In the genomic region with DNA sequence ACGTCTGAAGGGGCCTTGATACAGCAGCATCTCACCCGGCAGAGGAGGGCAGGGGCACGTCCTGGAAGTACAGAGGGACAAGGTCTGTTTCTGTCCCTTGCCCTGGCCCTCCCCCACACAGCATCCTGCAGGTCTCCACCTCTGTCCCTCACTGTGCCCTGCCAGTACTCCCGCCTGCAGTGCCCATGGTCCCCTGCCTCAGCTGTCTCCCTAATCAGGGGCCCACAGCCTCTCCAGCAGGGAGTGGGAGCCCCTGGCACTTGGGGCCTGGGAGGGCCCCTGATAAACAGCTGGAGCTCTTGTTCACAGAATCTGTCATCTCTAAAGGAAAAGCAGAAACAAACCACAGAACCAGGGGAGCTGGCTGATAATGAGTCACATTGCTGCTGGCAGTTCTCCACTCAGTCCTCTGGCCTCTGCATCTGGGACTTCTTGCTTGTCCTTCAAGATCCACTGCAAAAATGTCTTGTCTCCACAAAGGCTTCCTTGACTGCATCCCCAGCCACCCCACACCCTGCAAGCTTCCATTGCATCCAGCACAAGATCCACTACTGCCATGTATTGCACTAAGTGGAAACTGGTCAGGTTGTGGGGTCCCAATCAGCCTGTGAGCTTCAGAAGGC, we compare ENCODE assay signal across 9 cellular contexts. TPM values are rescaled to one million over a fixed set of nuclear protein-coding genes. Genes with fewer than 3 reads are reported as not detected.
A peak's percentile ranks its signal among the peaks of the same experiment; 100 is the strongest.
DNase-seq lines count a peak whose midpoint lies in the region; ATAC-seq, FAIRE-seq and TF ChIP-seq lines count a peak whose summit lies in the region.
"Had no signal": no experiment of that assay in that cellular context is flagged by ENCODE, and none has a peak within 500 bp of the region (broad histone marks: within the 10 kb centered on the region; RNA-seq: fewer than 3 reads in every experiment).

No MANE protein-coding gene starts in this region.

- peak; percentile 28 for DNase-seq in GM12891 (ENCODE audit: insufficient read length, low spot score)
- DNase-seq in NCI-H226, result peak; percentile 44
- peak; percentile 63 for DNase-seq in bronchial epithelial cell (ENCODE audit: low read depth)
- no peak for DNase-seq in osteocyte (ENCODE audit: extremely low spot score, unreplicated experiment)
- DNase-seq in COLO668 (lab: John Stamatoyannopoulos, UW; ENCODE audit: unreplicated experiment), result no peak

- FAIRE-seq in GM12891 (lab: Jason Lieb, UNC) (peak; percentile 60), bronchial epithelial cell (lab: Jason Lieb, UNC) (no peak)

- H3K27me3 ChIP-seq in bronchial epithelial cell (ENCODE audit: control insufficient read depth, insufficient read depth, low read length), result no peaks in the 10 kb centered on the region

- TF ChIP-seq POLR2A in GM12891 (IDR thresholded peaks at IDR 0.05; ENCODE audit: low read depth, low read length), result no peak

- TF ChIP-seq CTCF in bronchial epithelial cell (IDR thresholded peaks at IDR 0.05; ENCODE audit: insufficient read depth, low read length, severe bottlenecking) (no peak), osteocyte (IDR thresholded peaks at IDR 0.05) (no peak)

- H3K4me3 Mint-ChIP-seq in osteocyte (ENCODE audit: unreplicated experiment), result no peak overlapping the region
- H3K4me3 Mint-ChIP-seq: memory B cell had no signal

- H3K4me3 ChIP-seq in bronchial epithelial cell (ENCODE audit: low read depth, low read length), result no peak overlapping the region
- H3K4me3 ChIP-seq: SK-N-MC had no signal

- H3K9me3 Mint-ChIP-seq in osteocyte (ENCODE audit: unreplicated experiment), result no peaks in the 10 kb centered on the region
- H3K9me3 Mint-ChIP-seq: memory B cell had no signal

- H3K27ac Mint-ChIP-seq in osteocyte (ENCODE audit: unreplicated experiment), result peak overlapping the region; percentile 52
- H3K27ac Mint-ChIP-seq: memory B cell had no signal

- no peak for ATAC-seq in HG03095 (IDR thresholded peaks at IDR 0.05; ENCODE audit: unreplicated experiment)
- ATAC-seq in HG02840 (IDR thresholded peaks at IDR 0.05; ENCODE audit: low FRiP score, unreplicated experiment), result no peak

- peaks cover 18% of the 10 kb centered on the region for H3K4me1 Mint-ChIP-seq in osteocyte (ENCODE audit: unreplicated experiment)

- no peaks in the 10 kb centered on the region for H3K27me3 Mint-ChIP-seq in osteocyte (ENCODE audit: unreplicated experiment)
- H3K27me3 Mint-ChIP-seq: memory B cell had no signal

- peaks cover 13% of the 10 kb centered on the region for H3K36me3 Mint-ChIP-seq in osteocyte (ENCODE audit: unreplicated experiment)

- H3K36me3 ChIP-seq in bronchial epithelial cell (ENCODE audit: control insufficient read depth, insufficient read depth, low read length), result no peaks in the 10 kb centered on the region

TF ChIP-seq in GM12891, 5 proteins besides CTCF, POLR2A, EP300 and RAD21:
- TF ChIP-seq TAF1 (IDR thresholded peaks at IDR 0.05; ENCODE audit: low read depth, low read length), result no peak

RNA-seq across cellular contexts. Expression of gene TAF8, which starts 33.2 kb away (rescaled TPM):
- polyA plus RNA-seq in GM12891 (2012; ENCODE audit: low read depth, missing spikeins), result 9.4 TPM
- total RNA-seq in bronchial epithelial cell (10.5 and 12.6 TPM in 2 replicates), osteocyte (27.6 and 29.2 TPM in 2 replicates)

Comparison
In these comparisons a context has a peak if more than half of its experiments do, and no peak if none do; other contexts are left out.
1. DNase-seq: peak in GM12891 (single experiment), NCI-H226 (single experiment) and bronchial epithelial cell (single experiment); none in osteocyte (single experiment) and COLO668 (single experiment).